ENCODE assay signal across 12 cellular contexts in the genomic region with DNA sequence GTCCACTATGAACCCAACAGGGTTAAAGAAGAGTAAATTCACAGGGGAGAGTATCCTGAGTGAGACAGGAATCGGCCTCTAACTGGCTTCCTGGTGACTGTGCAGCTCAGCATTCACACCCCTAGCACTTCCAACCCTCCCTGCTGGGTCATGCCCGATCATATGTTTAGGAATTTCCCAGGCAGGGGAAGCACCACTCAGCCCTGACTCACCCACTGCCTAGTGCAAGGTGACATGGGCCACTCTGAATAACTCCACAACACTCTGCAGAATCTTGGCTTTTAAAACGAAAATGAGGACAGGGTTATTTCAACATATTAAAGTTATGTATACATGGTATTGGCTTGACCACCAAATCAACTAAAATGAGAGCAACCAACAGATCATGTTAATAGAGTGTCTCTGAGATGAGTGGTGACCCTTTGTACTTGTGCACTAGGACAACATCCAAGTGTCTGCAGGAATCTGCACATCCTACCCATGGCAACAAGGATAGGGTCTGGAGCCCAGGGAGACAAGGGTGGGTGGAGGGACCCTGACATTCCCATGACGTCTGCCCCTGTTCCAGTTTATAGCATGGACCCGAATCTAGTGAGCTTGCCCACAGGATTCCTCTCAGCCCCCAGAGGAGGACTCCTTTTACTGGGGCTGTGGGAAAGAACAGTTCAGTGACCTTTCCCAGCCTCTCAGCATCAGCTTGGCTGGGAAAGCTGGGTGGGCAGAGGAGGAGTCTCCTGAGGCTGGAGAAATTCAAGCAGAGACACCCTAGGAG.
DNase-seq lines count a peak whose midpoint lies in the region; ATAC-seq, FAIRE-seq and TF ChIP-seq lines count a peak whose summit lies in the region.
"Had no signal": no experiment of that assay in that cellular context is flagged by ENCODE, and none has a peak within 500 bp of the region (broad histone marks: within the 10 kb centered on the region; RNA-seq: fewer than 3 reads in every experiment).

No MANE protein-coding gene starts in this region.

- ATAC-seq in left lung (peak; percentile 95), GM21515 (IDR thresholded peaks at IDR 0.05; ENCODE audit: unreplicated experiment) (no peak)
- ATAC-seq: left colon had no signal

- TF ChIP-seq CTCF in left lung (IDR thresholded peaks at IDR 0.05), result no peak
- no peak for TF ChIP-seq CTCF in tibial artery (IDR thresholded peaks at IDR 0.05)

- H3K36me3 ChIP-seq in left lung, result no peaks in the 10 kb centered on the region
- H3K36me3 ChIP-seq in tibial artery, result peaks cover 0 to 2% (median 0%) of the 10 kb centered on the region in 3 donors

- H3K27ac ChIP-seq in left lung (peak overlapping the region; percentile 39 to 59), tibial artery (no peak overlapping the region)

- peak; percentile 94 for FAIRE-seq in HTR-8/SVneo (lab: Jason Lieb, UNC)

- intact Hi-C loops in left lung (cut with DNase I), result no loop called here
- intact Hi-C loops in tibial artery (cut with DNase I; ENCODE audit: low total_unique reads), result no loop called here

- H3K9me3 ChIP-seq in left lung (no peaks in the 10 kb centered on the region), tibial artery (no peaks in the 10 kb centered on the region)
- H3K9me3 ChIP-seq: Caco-2 had no signal

- no peak overlapping the region for H3K4me3 ChIP-seq in left lung
- no peak overlapping the region for H3K4me3 ChIP-seq in tibial artery

- no peaks in the 10 kb centered on the region for H3K4me1 ChIP-seq in left lung
- H3K4me1 ChIP-seq in tibial artery, result peaks cover 0 to 13% (median 0%) of the 10 kb centered on the region in 4 donors
- H3K4me1 ChIP-seq: Caco-2 had no signal

- DNase-seq in AG08396 (ENCODE audit: low spot score), result peak; percentile 90
- peak; percentile 91 for DNase-seq in HTR-8/SVneo (ENCODE audit: insufficient read length, low spot score)
- DNase-seq in dermis blood vessel endothelial cell, result peak; percentile 36
- peak in 1 of 2 donors; percentile 49 for DNase-seq in left lung
- no peak for DNase-seq in activated gamma-delta T cell treated with Interleukin-2 at 50 U/mL for 16 hours
- no peak for DNase-seq in tibial artery
- no peak for DNase-seq in HUDEP-2 (lab: John Stamatoyannopoulos, UW; ENCODE audit: unreplicated experiment in 76 of 76)
- DNase-seq: amygdala, Caco-2, left colon, NCI-H510A had no signal

- H3K27me3 ChIP-seq in left lung, result no peaks in the 10 kb centered on the region
- no peaks in the 10 kb centered on the region for H3K27me3 ChIP-seq in tibial artery

Comparison
In these comparisons a context has a peak if more than half of its experiments do, and no peak if none do; other contexts are left out.
1. DNase-seq: peak in AG08396 (single experiment), HTR-8/SVneo (single experiment) and dermis blood vessel endothelial cell (single experiment); none in activated gamma-delta T cell treated with Interleukin-2 at 50 U/mL for 16 hours (single experiment), tibial artery (0 of 2) and HUDEP-2 (0 of 76).
2. H3K27ac ChIP-seq: peak in left lung (2 of 2); none in tibial artery (0 of 2).